Comparison of ENCODE assay signal across 9 cellular contexts in genomic region chr4:47031713-47032404, GRCh38. TPM values are rescaled to one million over a fixed set of nuclear protein-coding genes. Genes with fewer than 3 reads are reported as not detected.
A peak's percentile ranks its signal among the peaks of the same experiment; 100 is the strongest.
DNase-seq lines count a peak whose midpoint lies in the region; ATAC-seq and TF ChIP-seq lines count a peak whose summit lies in the region.
"Had no signal": no experiment of that assay in that cellular context is flagged by ENCODE, and none has a peak within 500 bp of the region (broad histone marks: within the 10 kb centered on the region; RNA-seq: fewer than 3 reads in every experiment).

No MANE protein-coding gene starts in this region.

- WGBS in endodermal cell (ENCODE audit: insufficient coverage in 1 of 2, insufficient read length in 1 of 2), 2 experiments, result 0% methylated on average over 17 of the region's 19 CpGs; no CpG with 5 or more reads in 1 of the 2 experiments

- peak; percentile 41 for ATAC-seq in naive thymus-derived CD4-positive, alpha-beta T cell
- no peak for ATAC-seq in HG02623 (IDR thresholded peaks at IDR 0.05; ENCODE audit: unreplicated experiment)

- intact Hi-C loops in naive thymus-derived CD4-positive, alpha-beta T cell (cut with micrococcal nuclease), result loop anchor here (1.0 to 5.0 kb wide), 6 partner anchors 21 to 190 kb away; no protein-coding TSS in a partner anchor

- TF ChIP-seq CTCF in endodermal cell (conservative IDR thresholded peaks at IDR 0.05), result no peak

- H3K9me3 ChIP-seq in NT2/D1 (ENCODE audit: insufficient read depth, low read length) (no peaks in the 10 kb centered on the region), endodermal cell (ENCODE audit: control insufficient read depth, low read length) (no peaks in the 10 kb centered on the region)
- no peaks in the 10 kb centered on the region for H3K9me3 ChIP-seq in naive thymus-derived CD4-positive, alpha-beta T cell (ENCODE audit: control insufficient read depth in 2 of 3, low read length in 3 of 3)
- H3K9me3 ChIP-seq: BLaER1 had no signal

- POLR2A ChIA-PET in naive thymus-derived CD4-positive, alpha-beta T cell (lab: Charles Lee), result no interaction called here

- no peak overlapping the region for H3K27ac ChIP-seq in endodermal cell (ENCODE audit: low read depth, low read length)
- no peak overlapping the region for H3K27ac ChIP-seq in naive thymus-derived CD4-positive, alpha-beta T cell (ENCODE audit: low read depth, low read length)
- H3K27ac ChIP-seq: BLaER1 had no signal

- peaks cover 13% of the 10 kb centered on the region for H3K27me3 Mint-ChIP-seq in endodermal cell (ENCODE audit: insufficient read depth)
- H3K27me3 Mint-ChIP-seq in naive thymus-derived CD4-positive, alpha-beta T cell, result peaks cover 48 to 65% (median 59%) of the 10 kb centered on the region in 5 donors

- H3K9me3 Mint-ChIP-seq in endodermal cell, result no peaks in the 10 kb centered on the region
- H3K9me3 Mint-ChIP-seq in naive thymus-derived CD4-positive, alpha-beta T cell, result no peaks in the 10 kb centered on the region

- H3K4me3 Mint-ChIP-seq in endodermal cell, result peak overlapping the region; percentile 68
- peak overlapping the region; percentile 68 to 84 (median 74) for H3K4me3 Mint-ChIP-seq in naive thymus-derived CD4-positive, alpha-beta T cell

- H3K4me1 ChIP-seq in NT2/D1 (ENCODE audit: insufficient read depth, insufficient read length) (no peaks in the 10 kb centered on the region), endodermal cell (ENCODE audit: control insufficient read depth, insufficient read depth, low read length) (peaks cover 3% of the 10 kb centered on the region)
- H3K4me1 ChIP-seq in naive thymus-derived CD4-positive, alpha-beta T cell (ENCODE audit: control insufficient read depth in 2 of 2, insufficient read depth in 2 of 2, low read length in 2 of 2), result peaks cover 5 to 12% of the 10 kb centered on the region in 2 donors
- H3K4me1 ChIP-seq: BLaER1 had no signal

- H3K9ac ChIP-seq in NT2/D1 (ENCODE audit: insufficient read length, low read depth) (peak overlapping the region; percentile 61), endodermal cell (ENCODE audit: extremely low read depth, low read length, poor library complexity, severe bottlenecking) (no peak overlapping the region)
- H3K9ac ChIP-seq: BLaER1 had no signal

- H3K36me3 Mint-ChIP-seq in endodermal cell (ENCODE audit: low read depth), result no peaks in the 10 kb centered on the region
- no peaks in the 10 kb centered on the region for H3K36me3 Mint-ChIP-seq in naive thymus-derived CD4-positive, alpha-beta T cell

- no peak overlapping the region for H3K27ac Mint-ChIP-seq in endodermal cell
- no peak overlapping the region for H3K27ac Mint-ChIP-seq in naive thymus-derived CD4-positive, alpha-beta T cell

- no peak for TF ChIP-seq POLR2A in erythroblast (IDR thresholded peaks at IDR 0.05; ENCODE audit: low read length)

- H3K27me3 ChIP-seq in NT2/D1 (ENCODE audit: insufficient read depth, insufficient read length) (peaks cover 10% of the 10 kb centered on the region), endodermal cell (ENCODE audit: control insufficient read depth, insufficient read depth, low read length, poor library complexity, severe bottlenecking) (peaks cover 31% of the 10 kb centered on the region)
- peaks cover 0 to 14% of the 10 kb centered on the region in 2 donors for H3K27me3 ChIP-seq in naive thymus-derived CD4-positive, alpha-beta T cell (ENCODE audit: control insufficient read depth in 2 of 2, insufficient read depth in 2 of 2, low read length in 2 of 2)
- H3K27me3 ChIP-seq: BLaER1 had no signal

- DNase-seq in NCI-H510A treated with DMSO at 0.1 percent for 48 hours (lab: John Stamatoyannopoulos, UW) (peak; percentile 32), NCI-H510A (lab: John Stamatoyannopoulos, UW) (no peak), NT2/D1 (ENCODE audit: low read depth, low spot score) (no peak), endodermal cell (no peak), HUDEP-2 (lab: John Stamatoyannopoulos, UW; ENCODE audit: unreplicated experiment in 76 of 76) (no peak), erythroblast (lab: John Stamatoyannopoulos, UW) (no peak)
- peak in 2 of 9 donors; percentile 8 to 18 for DNase-seq in naive thymus-derived CD4-positive, alpha-beta T cell

- H3K4me3 ChIP-seq in NT2/D1 (ENCODE audit: insufficient read length, low read depth) (peak overlapping the region; percentile 68), endodermal cell (ENCODE audit: low read length) (peak overlapping the region; percentile 88)
- peak overlapping the region; percentile 32 for H3K4me3 ChIP-seq in naive thymus-derived CD4-positive, alpha-beta T cell (ENCODE audit: low read length)
- H3K4me3 ChIP-seq: BLaER1 had no signal

- peaks cover 8% of the 10 kb centered on the region for H3K4me1 Mint-ChIP-seq in endodermal cell
- H3K4me1 Mint-ChIP-seq in naive thymus-derived CD4-positive, alpha-beta T cell, result peaks cover 12 to 21% (median 17%) of the 10 kb centered on the region in 7 donors

- CTCF ChIA-PET in naive thymus-derived CD4-positive, alpha-beta T cell (lab: Charles Lee), result no interaction called here

- H3K36me3 ChIP-seq in NT2/D1 (ENCODE audit: insufficient read depth, insufficient read length, low read length), result no peaks in the 10 kb centered on the region
- no peaks in the 10 kb centered on the region for H3K36me3 ChIP-seq in endodermal cell (ENCODE audit: control insufficient read depth, insufficient read depth, low read length)
- no peaks in the 10 kb centered on the region for H3K36me3 ChIP-seq in naive thymus-derived CD4-positive, alpha-beta T cell (ENCODE audit: control insufficient read depth in 2 of 3, insufficient read depth in 3 of 3, low read length in 3 of 3)
- H3K36me3 ChIP-seq: BLaER1 had no signal

RNA-seq across cellular contexts. Expression of gene GABRB1, which starts 0.5 kb away (rescaled TPM):
- not detected for total RNA-seq in endodermal cell
- polyA plus RNA-seq in endodermal cell (2013, experiment 1 of 2), result not detected
- polyA plus RNA-seq in endodermal cell (2013, experiment 2 of 2), result not detected
- not detected for total RNA-seq in naive thymus-derived CD4-positive, alpha-beta T cell
- polyA plus RNA-seq in naive thymus-derived CD4-positive, alpha-beta T cell, result not detected

RNA-seq across cellular contexts. Expression of gene GABRA4, which starts 38.5 kb away (rescaled TPM):
- total RNA-seq in endodermal cell, result under 1 TPM in 1 of 2 donors, not detected in 1; 0.37 TPM
- polyA plus RNA-seq in endodermal cell (2013, experiment 1 of 2), result 0.32 TPM
- polyA plus RNA-seq in endodermal cell (2013, experiment 2 of 2), result 0.70 TPM
- total RNA-seq in naive thymus-derived CD4-positive, alpha-beta T cell, result not detected
- not detected for polyA plus RNA-seq in naive thymus-derived CD4-positive, alpha-beta T cell

Comparison
In these comparisons a context has a peak if more than half of its experiments do, and no peak if none do; other contexts are left out.
1. H3K4me3 ChIP-seq: peak in every context shown above with its lines; median percentile 88 in endodermal cell; 68 in NT2/D1; 32 in naive thymus-derived CD4-positive, alpha-beta T cell.